Comparison of ENCODE assay signal across 8 cellular contexts in genomic region chr3:9915252-9916141, GRCh38. TPM values are rescaled to one million over a fixed set of nuclear protein-coding genes. Genes with fewer than 3 reads are reported as not detected.
DNase-seq lines count a peak whose midpoint lies in the region; ATAC-seq and TF ChIP-seq lines count a peak whose summit lies in the region.

No MANE protein-coding gene starts in this region.

- no peaks in the 10 kb centered on the region for H3K27me3 ChIP-seq in upper lobe of right lung

- peak; percentile 37 for TF ChIP-seq CTCF in upper lobe of right lung (IDR thresholded peaks at IDR 0.05)

- peak; percentile 83 for ATAC-seq in upper lobe of right lung
- no peak for ATAC-seq in HG02610 (IDR thresholded peaks at IDR 0.05; ENCODE audit: unreplicated experiment)

- H3K4me3 ChIP-seq in upper lobe of right lung = peak overlapping the region; percentile 57

- peaks cover 39% of the 10 kb centered on the region for H3K4me1 ChIP-seq in upper lobe of right lung

- H3K27ac ChIP-seq in upper lobe of right lung = peak overlapping the region; percentile 71

- no peaks in the 10 kb centered on the region for H3K36me3 ChIP-seq in upper lobe of right lung

- intact Hi-C loops in upper lobe of right lung (cut with DNase I) = no loop called here

- no peaks in the 10 kb centered on the region for H3K9me3 ChIP-seq in upper lobe of right lung

- peak; percentile 58 for DNase-seq in activated CD4-positive, alpha-beta T cell treated with anti-CD3 and anti-CD28 coated beads for 48 hours
- no peak for DNase-seq in activated CD4-positive, alpha-beta T cell treated with anti-CD3 and anti-CD28 coated beads for 1 hour
- DNase-seq in LoVo (ENCODE audit: low spot score) = peak; percentile 43
- peak; percentile 77 for DNase-seq in activated CD8-positive, alpha-beta memory T cell treated with anti-CD3 and anti-CD28 coated beads for 24 hours
- DNase-seq in fibroblast of gingiva (ENCODE audit: low read depth) = peak; percentile 47
- peak; percentile 67 for DNase-seq in myocyte (ENCODE audit: low read depth)
- peak; percentile 92 for DNase-seq in upper lobe of right lung

RNA-seq across cellular contexts. Expression of gene IL17RC, which starts 1.4 kb away (rescaled TPM):
- 24.4 and 33.9 TPM in 2 replicates for total RNA-seq in myocyte
- polyA plus RNA-seq in myocyte (2012) = 28.3 TPM
- total RNA-seq in upper lobe of right lung = 26.9 TPM

RNA-seq across cellular contexts. Expression of gene IL17RE, which starts 12.8 kb away (rescaled TPM):
- 0.40 and 0.68 TPM in 2 replicates for total RNA-seq in myocyte
- polyA plus RNA-seq in myocyte (2012) = 1.3 TPM
- total RNA-seq in upper lobe of right lung = 22.6 TPM

RNA-seq across cellular contexts. Expression of gene CRELD1, which starts 18.1 kb away (rescaled TPM):
- total RNA-seq in myocyte (90.8 and 135 TPM in 2 replicates), upper lobe of right lung (51.4 TPM)
- 66.4 TPM for polyA plus RNA-seq in myocyte (2012)

RNA-seq across cellular contexts. Expression of gene JAGN1, which starts 25.1 kb away (rescaled TPM):
- total RNA-seq in myocyte = 41.4 and 50.5 TPM in 2 replicates
- 43.6 TPM for polyA plus RNA-seq in myocyte (2012)
- 28.7 TPM for total RNA-seq in upper lobe of right lung

RNA-seq across cellular contexts. Expression of gene CIDEC, which starts 35.4 kb away (rescaled TPM):
- 0.26 TPM in 1 of 2 replicates, not detected in the other for total RNA-seq in myocyte
- polyA plus RNA-seq in myocyte (2012) = 0.09 TPM
- total RNA-seq in upper lobe of right lung = not detected

Comparison
In these comparisons a context has a peak if more than half of its experiments do, and no peak if none do; other contexts are left out.
1. RNA of gene IL17RE, which starts 12.8 kb away (total RNA-seq): 22.6 TPM in upper lobe of right lung (single experiment); 0.40 to 0.68 TPM in myocyte; every median in the first group is over 10 times any median in the second.